8 cellular contexts compared by ENCODE assay signal in genomic region chr1:220786057-220786336, GRCh38. TPM values are rescaled to one million over a fixed set of nuclear protein-coding genes. Genes with fewer than 3 reads are reported as not detected.
DNase-seq lines count a peak whose midpoint lies in the region; ATAC-seq and TF ChIP-seq lines count a peak whose summit lies in the region.

No MANE protein-coding gene starts in this region.

- H3K4me3 Mint-ChIP-seq in IgD-negative memory B cell (peak overlapping the region; percentile 37 to 60 (median 52)), glutamatergic neuron (ENCODE audit: unreplicated experiment) (peak overlapping the region; percentile 78)

- TF ChIP-seq CTCF in glutamatergic neuron (IDR thresholded peaks at IDR 0.05; ENCODE audit: partially characterized antibody, unreplicated experiment) = no peak
- TF ChIP-seq CTCF in gastrocnemius medialis (IDR thresholded peaks at IDR 0.05 in 4 of 5, conservative IDR thresholded peaks at IDR 0.05 in 1 of 5) = no peak
- TF ChIP-seq CTCF in GM20000 (IDR thresholded peaks at IDR 0.05; ENCODE audit: extremely low read depth, missing control alignments) = no peak

- peak overlapping the region in 1 of 3 donors; percentile 32 for H3K27ac Mint-ChIP-seq in IgD-negative memory B cell
- peak overlapping the region; percentile 89 for H3K27ac Mint-ChIP-seq in glutamatergic neuron (ENCODE audit: unreplicated experiment)

- no peaks in the 10 kb centered on the region for H3K9me3 ChIP-seq in gastrocnemius medialis

- H3K36me3 Mint-ChIP-seq in IgD-negative memory B cell (peaks cover 1% of the 10 kb centered on the region), glutamatergic neuron (ENCODE audit: unreplicated experiment) (no peaks in the 10 kb centered on the region)

- H3K27me3 Mint-ChIP-seq in IgD-negative memory B cell (peaks cover 9% of the 10 kb centered on the region), glutamatergic neuron (ENCODE audit: unreplicated experiment) (peaks cover 1% of the 10 kb centered on the region)

- H3K4me3 ChIP-seq in gastrocnemius medialis = peak overlapping the region; percentile 63 to 78 (median 66)

- peaks cover 0 to 5% (median 0%) of the 10 kb centered on the region in 3 donors for H3K9me3 Mint-ChIP-seq in IgD-negative memory B cell
- peaks cover 5% of the 10 kb centered on the region for H3K9me3 Mint-ChIP-seq in glutamatergic neuron (ENCODE audit: unreplicated experiment)

- H3K4me1 Mint-ChIP-seq in IgD-negative memory B cell = peaks cover 0 to 5% (median 0%) of the 10 kb centered on the region in 3 donors
- H3K4me1 Mint-ChIP-seq in glutamatergic neuron (ENCODE audit: low read depth, unreplicated experiment) = peaks cover 13% of the 10 kb centered on the region

- H3K4me1 ChIP-seq in gastrocnemius medialis = peaks cover 10 to 25% of the 10 kb centered on the region in 2 donors

- in situ Hi-C loops in gastrocnemius medialis (cut with MboI; ENCODE audit: low sequenced_read_pairs in 4 of 4) = loop anchor here in 2 of 4 donors (25.0 kb wide), 1 partner anchor 499 kb away; no protein-coding TSS in a partner anchor

- no peak for TF ChIP-seq POLR2A in gastrocnemius medialis (IDR thresholded peaks at IDR 0.05)

- DNase-seq in glutamatergic neuron = no peak
- DNase-seq in gastrocnemius medialis = no peak
- DNase-seq in GM20000 (ENCODE audit: low spot score) = no peak
- no peak for DNase-seq in HUDEP-2 (lab: John Stamatoyannopoulos, UW; ENCODE audit: unreplicated experiment in 76 of 76)

- no peaks in the 10 kb centered on the region for H3K27me3 ChIP-seq in gastrocnemius medialis

- intact Hi-C loops in gastrocnemius medialis (cut with DNase I; ENCODE audit: low total_unique reads) = loop anchor here (10.0 kb wide), 1 partner anchor 511 kb away; the partner anchor contains the start of gene RAB3GAP2

- H3K27ac ChIP-seq in gastrocnemius medialis = peak overlapping the region; percentile 56 to 76 (median 61)

- peaks cover 3% of the 10 kb centered on the region in 2 donors for H3K36me3 ChIP-seq in gastrocnemius medialis

- ATAC-seq in GM19438 (IDR thresholded peaks at IDR 0.05; ENCODE audit: low read depth, unreplicated experiment) (peak; percentile 27), gastrocnemius medialis (peak; percentile 18 to 47), GM18870 (IDR thresholded peaks at IDR 0.05; ENCODE audit: unreplicated experiment) (no peak), HG02973 (IDR thresholded peaks at IDR 0.05; ENCODE audit: unreplicated experiment) (no peak)

RNA-seq across cellular contexts. Expression of gene MTARC1, which starts 0.7 kb away (rescaled TPM):
- polyA plus RNA-seq in IgD-negative memory B cell = 1.6 TPM
- total RNA-seq in glutamatergic neuron (ENCODE audit: unreplicated experiment) (22.0 TPM), gastrocnemius medialis (1 to 10 TPM; 1.2 to 2.9 (median 1.3) TPM)

RNA-seq across cellular contexts. Expression of gene MTARC2, which starts 37.9 kb away (rescaled TPM):
- 11.4 TPM for polyA plus RNA-seq in IgD-negative memory B cell
- total RNA-seq in glutamatergic neuron (ENCODE audit: unreplicated experiment) (3.0 TPM), gastrocnemius medialis (10 to 100 TPM in 1 of 4 donors, 1 to 10 TPM in 3; 5.8 to 12.0 (median 7.3) TPM)

Comparison
In these comparisons a context has a peak if more than half of its experiments do, and no peak if none do; other contexts are left out.
1. ATAC-seq: peak in GM19438 (single experiment) and gastrocnemius medialis (2 of 2); none in GM18870 (single experiment) and HG02973 (single experiment).